In genomic region chr2:45922577-45922988, GRCh38 we compare ENCODE assay signal across 12 cellular contexts.
DNase-seq lines count a peak whose midpoint lies in the region; ATAC-seq and TF ChIP-seq lines count a peak whose summit lies in the region.
"Had no signal": no experiment of that assay in that cellular context is flagged by ENCODE, and none has a peak within 500 bp of the region (broad histone marks: within the 10 kb centered on the region; RNA-seq: fewer than 3 reads in every experiment).

No MANE protein-coding gene starts in this region.

- no peaks in the 10 kb centered on the region for H3K4me1 Mint-ChIP-seq in activated T-cell treated with anti-CD3 and anti-CD28 coated beads, Interleukin-2, amount 50 U/mL, for 24 hours (ENCODE audit: low read depth)
- peaks cover 3% of the 10 kb centered on the region for H3K4me1 Mint-ChIP-seq in progenitor cell of endocrine pancreas (ENCODE audit: low read depth)
- H3K4me1 Mint-ChIP-seq in activated naive CD4-positive, alpha-beta T cell treated with anti-CD3 and anti-CD28 coated beads for 36 hours (ENCODE audit: low read depth), result no peaks in the 10 kb centered on the region

- H3F3A ChIP-seq in SK-N-SH (replicated peaks; ENCODE audit: insufficient read depth), result no peaks in the 10 kb centered on the region

- H3K4me3 ChIP-seq in SK-N-SH (ENCODE audit: low read depth in 2 of 2, low read length in 1 of 2), result no peak overlapping the region
- H3K4me3 ChIP-seq: GM23248, tibial nerve had no signal

- no peaks in the 10 kb centered on the region for H3K27me3 Mint-ChIP-seq in activated T-cell treated with anti-CD3 and anti-CD28 coated beads, Interleukin-2, amount 50 U/mL, for 24 hours
- peaks cover 13% of the 10 kb centered on the region for H3K27me3 Mint-ChIP-seq in progenitor cell of endocrine pancreas
- H3K27me3 Mint-ChIP-seq in activated naive CD4-positive, alpha-beta T cell treated with anti-CD3 and anti-CD28 coated beads for 36 hours (ENCODE audit: low read depth), result no peaks in the 10 kb centered on the region

- CTCF ChIA-PET in SK-N-SH (lab: Yijun Ruan, JAX), result interaction anchor here (0.8 to 2.6 kb wide), 6 partner anchors 13 to 337 kb away, joined by 3 to 18 read pairs (median 4); no protein-coding TSS in a partner anchor
- CTCF ChIA-PET in activated naive CD4-positive, alpha-beta T cell treated with anti-CD3 and anti-CD28 coated beads for 36 hours (lab: Charles Lee), result no interaction called here

- H3K9me3 Mint-ChIP-seq in activated T-cell treated with anti-CD3 and anti-CD28 coated beads, Interleukin-2, amount 50 U/mL, for 24 hours, result no peaks in the 10 kb centered on the region
- H3K9me3 Mint-ChIP-seq in progenitor cell of endocrine pancreas (ENCODE audit: low read depth), result no peaks in the 10 kb centered on the region
- no peaks in the 10 kb centered on the region for H3K9me3 Mint-ChIP-seq in activated naive CD4-positive, alpha-beta T cell treated with anti-CD3 and anti-CD28 coated beads for 36 hours
- H3K9me3 Mint-ChIP-seq: WTC11 had no signal

- POLR2A ChIA-PET in SK-N-SH (lab: Yijun Ruan, JAX), result interaction anchor here (1.3 to 1.4 kb wide), 2 partner anchors 40 to 99 kb away, joined by 3 to 6 read pairs; no protein-coding TSS in a partner anchor

- H3K27ac ChIP-seq in SK-N-SH (ENCODE audit: low read depth in 2 of 2, low read length in 1 of 2), result peak overlapping the region in 1 of 2 experiments; percentile 74; a peak in 2 of 4 replicates
- H3K27ac ChIP-seq: GM23248, tibial nerve had no signal

- no peak for TF ChIP-seq CTCF in SK-N-SH (IDR thresholded peaks at IDR 0.05)
- TF ChIP-seq CTCF in progenitor cell of endocrine pancreas (IDR thresholded peaks at IDR 0.05; ENCODE audit: unreplicated experiment), result no peak

- TF ChIP-seq RAD21 in SK-N-SH (IDR thresholded peaks at IDR 0.05; ENCODE audit: low read length), result 0 out of 2 replicates have a peak, but pooled peaks have one; percentile 7

- H4K20me1 ChIP-seq in SK-N-SH (ENCODE audit: insufficient read depth), result no peaks in the 10 kb centered on the region

- no peak overlapping the region for H3K27ac Mint-ChIP-seq in activated T-cell treated with anti-CD3 and anti-CD28 coated beads, Interleukin-2, amount 50 U/mL, for 24 hours
- no peak overlapping the region for H3K27ac Mint-ChIP-seq in progenitor cell of endocrine pancreas
- no peak overlapping the region for H3K27ac Mint-ChIP-seq in activated naive CD4-positive, alpha-beta T cell treated with anti-CD3 and anti-CD28 coated beads for 36 hours
- H3K27ac Mint-ChIP-seq: CD14-positive monocyte, WTC11 had no signal

- no peaks in the 10 kb centered on the region for H3K9me2 ChIP-seq in SK-N-SH

- WGBS in SK-N-SH (ENCODE audit: low lambda C conversion rate), result 64% methylated on average over 7 of the region's 7 CpGs

- H3K4me1 ChIP-seq in SK-N-SH (ENCODE audit: control insufficient read depth in 1 of 2, insufficient read depth in 2 of 2, low read depth in 1 of 2, low read length in 1 of 2), result peaks cover 5 to 53% of the 10 kb centered on the region in 2 experiments; a peak in 2 of 4 replicates

- H3K9me3 ChIP-seq in SK-N-SH, result no peaks in the 10 kb centered on the region
- H3K9me3 ChIP-seq: tibial nerve had no signal

- intact Hi-C loops in activated naive CD4-positive, alpha-beta T cell treated with anti-CD3 and anti-CD28 coated beads for 36 hours (cut with micrococcal nuclease), result no loop called here

- 0 out of 2 replicates have a peak overlapping the region, but pooled peaks have one; percentile 1 for H3K4me2 ChIP-seq in SK-N-SH

- no peak overlapping the region for H2AFZ ChIP-seq in SK-N-SH (ENCODE audit: low read depth)
- H2AFZ ChIP-seq: GM23248 had no signal

- DNase-seq in DMS153 treated with DMSO at 0.1 percent for 48 hours (lab: John Stamatoyannopoulos, UW; ENCODE audit: unreplicated experiment) (peak; percentile 62), NCI-H1930 (lab: John Stamatoyannopoulos, UW) (peak; percentile 30 to 34), SK-N-SH (peak; percentile 89), iris pigment epithelial cell (ENCODE audit: low read depth) (peak; percentile 78), progenitor cell of endocrine pancreas (ENCODE audit: low spot score, unreplicated experiment) (no peak)
- no peak for DNase-seq in activated T-cell treated with anti-CD3 and anti-CD28 coated beads, Interleukin-2, amount 50 U/mL, for 24 hours
- DNase-seq in activated naive CD4-positive, alpha-beta T cell treated with anti-CD3 and anti-CD28 coated beads for 36 hours, result no peak
- DNase-seq: GM23248 had no signal

- no peaks in the 10 kb centered on the region for H3K79me2 ChIP-seq in SK-N-SH (ENCODE audit: insufficient read depth)

- 0 out of 4 replicates have a peak, but pooled peaks of 1 of the 2 experiments have one; percentile 23 for TF ChIP-seq EP300 in SK-N-SH (IDR thresholded peaks at IDR 0.05; ENCODE audit: borderline replicate concordance in 1 of 2, low read depth in 1 of 2, low read length in 1 of 2)

- H3K27me3 ChIP-seq in SK-N-SH (ENCODE audit: insufficient read depth), result no peaks in the 10 kb centered on the region
- H3K27me3 ChIP-seq: tibial nerve had no signal

- no peaks in the 10 kb centered on the region for H3K36me3 Mint-ChIP-seq in activated T-cell treated with anti-CD3 and anti-CD28 coated beads, Interleukin-2, amount 50 U/mL, for 24 hours (ENCODE audit: low read depth)
- no peaks in the 10 kb centered on the region for H3K36me3 Mint-ChIP-seq in progenitor cell of endocrine pancreas (ENCODE audit: insufficient read depth)
- no peaks in the 10 kb centered on the region for H3K36me3 Mint-ChIP-seq in activated naive CD4-positive, alpha-beta T cell treated with anti-CD3 and anti-CD28 coated beads for 36 hours (ENCODE audit: low read depth)
- H3K36me3 Mint-ChIP-seq: WTC11 had no signal

- no peaks in the 10 kb centered on the region for H3K36me3 ChIP-seq in SK-N-SH (replicated peaks in 1 of 2; ENCODE audit: control insufficient read depth in 1 of 2, insufficient read depth in 2 of 2, low read length in 1 of 2)
- H3K36me3 ChIP-seq: tibial nerve had no signal

- H3K9ac ChIP-seq in SK-N-SH, result no peak overlapping the region
- H3K9ac ChIP-seq: GM23248 had no signal

- no peak for ATAC-seq in HG03460 (IDR thresholded peaks at IDR 0.05; ENCODE audit: unreplicated experiment)
- ATAC-seq: WTC11 had no signal

- no peak overlapping the region for H3K4me3 Mint-ChIP-seq in activated T-cell treated with anti-CD3 and anti-CD28 coated beads, Interleukin-2, amount 50 U/mL, for 24 hours
- H3K4me3 Mint-ChIP-seq in progenitor cell of endocrine pancreas (ENCODE audit: low read depth), result no peak overlapping the region
- no peak overlapping the region for H3K4me3 Mint-ChIP-seq in activated naive CD4-positive, alpha-beta T cell treated with anti-CD3 and anti-CD28 coated beads for 36 hours
- H3K4me3 Mint-ChIP-seq: CD14-positive monocyte, WTC11 had no signal

TF ChIP-seq in SK-N-SH, 30 proteins besides CTCF, POLR2A, EP300 and RAD21 (continues in another document):
- no peak for TF ChIP-seq GABPA (IDR thresholded peaks at IDR 0.05; ENCODE audit: low read depth)
- TF ChIP-seq FOXM1 (IDR thresholded peaks at IDR 0.05; ENCODE audit: low read depth), result no peak
- no peak for TF ChIP-seq MEF2A (IDR thresholded peaks at IDR 0.05; ENCODE audit: borderline replicate concordance, low read depth)
- TF ChIP-seq ELF1 (IDR thresholded peaks at IDR 0.05), result no peak
- TF ChIP-seq GATA2 (CRISPR knock-in tag; IDR thresholded peaks at IDR 0.05), result peak; percentile 97
- peak; percentile 68 for TF ChIP-seq CHD2 (IDR thresholded peaks at IDR 0.05; ENCODE audit: low read length, partially characterized antibody)
- no peak for TF ChIP-seq TAF1 (IDR thresholded peaks at IDR 0.05; ENCODE audit: borderline replicate concordance, low read depth, low read length)
- TF ChIP-seq, protein P1, sequence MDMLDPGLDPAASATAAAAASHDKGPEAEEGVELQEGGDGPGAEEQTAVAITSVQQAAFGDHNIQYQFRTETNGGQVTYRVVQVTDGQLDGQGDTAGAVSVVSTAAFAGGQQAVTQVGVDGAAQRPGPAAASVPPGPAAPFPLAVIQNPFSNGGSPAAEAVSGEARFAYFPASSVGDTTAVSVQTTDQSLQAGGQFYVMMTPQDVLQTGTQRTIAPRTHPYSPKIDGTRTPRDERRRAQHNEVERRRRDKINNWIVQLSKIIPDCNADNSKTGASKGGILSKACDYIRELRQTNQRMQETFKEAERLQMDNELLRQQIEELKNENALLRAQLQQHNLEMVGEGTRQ (IDR thresholded peaks at IDR 0.05; ENCODE audit: borderline replicate concordance, low read depth, low read length), result no peak
- TF ChIP-seq EZH2phosphoT487 (IDR thresholded peaks at IDR 0.05; ENCODE audit: borderline replicate concordance, low read depth), result no peak
- no peak for TF ChIP-seq SIN3A (IDR thresholded peaks at IDR 0.05; ENCODE audit: borderline replicate concordance, low read depth, low read length)
- TF ChIP-seq, protein P2, sequence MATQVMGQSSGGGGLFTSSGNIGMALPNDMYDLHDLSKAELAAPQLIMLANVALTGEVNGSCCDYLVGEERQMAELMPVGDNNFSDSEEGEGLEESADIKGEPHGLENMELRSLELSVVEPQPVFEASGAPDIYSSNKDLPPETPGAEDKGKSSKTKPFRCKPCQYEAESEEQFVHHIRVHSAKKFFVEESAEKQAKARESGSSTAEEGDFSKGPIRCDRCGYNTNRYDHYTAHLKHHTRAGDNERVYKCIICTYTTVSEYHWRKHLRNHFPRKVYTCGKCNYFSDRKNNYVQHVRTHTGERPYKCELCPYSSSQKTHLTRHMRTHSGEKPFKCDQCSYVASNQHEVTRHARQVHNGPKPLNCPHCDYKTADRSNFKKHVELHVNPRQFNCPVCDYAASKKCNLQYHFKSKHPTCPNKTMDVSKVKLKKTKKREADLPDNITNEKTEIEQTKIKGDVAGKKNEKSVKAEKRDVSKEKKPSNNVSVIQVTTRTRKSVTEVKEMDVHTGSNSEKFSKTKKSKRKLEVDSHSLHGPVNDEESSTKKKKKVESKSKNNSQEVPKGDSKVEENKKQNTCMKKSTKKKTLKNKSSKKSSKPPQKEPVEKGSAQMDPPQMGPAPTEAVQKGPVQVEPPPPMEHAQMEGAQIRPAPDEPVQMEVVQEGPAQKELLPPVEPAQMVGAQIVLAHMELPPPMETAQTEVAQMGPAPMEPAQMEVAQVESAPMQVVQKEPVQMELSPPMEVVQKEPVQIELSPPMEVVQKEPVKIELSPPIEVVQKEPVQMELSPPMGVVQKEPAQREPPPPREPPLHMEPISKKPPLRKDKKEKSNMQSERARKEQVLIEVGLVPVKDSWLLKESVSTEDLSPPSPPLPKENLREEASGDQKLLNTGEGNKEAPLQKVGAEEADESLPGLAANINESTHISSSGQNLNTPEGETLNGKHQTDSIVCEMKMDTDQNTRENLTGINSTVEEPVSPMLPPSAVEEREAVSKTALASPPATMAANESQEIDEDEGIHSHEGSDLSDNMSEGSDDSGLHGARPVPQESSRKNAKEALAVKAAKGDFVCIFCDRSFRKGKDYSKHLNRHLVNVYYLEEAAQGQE (IDR thresholded peaks at IDR 0.05; ENCODE audit: low read depth, low read length), result 0 out of 2 replicates have a peak, but pooled peaks have one; percentile 23
- no peak for TF ChIP-seq RXRA (IDR thresholded peaks at IDR 0.05; ENCODE audit: borderline replicate concordance, low read depth)

Comparison
In these comparisons a context has a peak if more than half of its experiments do, and no peak if none do; other contexts are left out.
1. DNase-seq: peak in DMS153 treated with DMSO at 0.1 percent for 48 hours (single experiment), NCI-H1930 (2 of 2), SK-N-SH (single experiment) and iris pigment epithelial cell (single experiment); none in activated T-cell treated with anti-CD3 and anti-CD28 coated beads, Interleukin-2, amount 50 U/mL, for 24 hours (single experiment), progenitor cell of endocrine pancreas (single experiment) and activated naive CD4-positive, alpha-beta T cell treated with anti-CD3 and anti-CD28 coated beads for 36 hours (single experiment).